23 cellular contexts compared by ENCODE assay signal in the genomic region with DNA sequence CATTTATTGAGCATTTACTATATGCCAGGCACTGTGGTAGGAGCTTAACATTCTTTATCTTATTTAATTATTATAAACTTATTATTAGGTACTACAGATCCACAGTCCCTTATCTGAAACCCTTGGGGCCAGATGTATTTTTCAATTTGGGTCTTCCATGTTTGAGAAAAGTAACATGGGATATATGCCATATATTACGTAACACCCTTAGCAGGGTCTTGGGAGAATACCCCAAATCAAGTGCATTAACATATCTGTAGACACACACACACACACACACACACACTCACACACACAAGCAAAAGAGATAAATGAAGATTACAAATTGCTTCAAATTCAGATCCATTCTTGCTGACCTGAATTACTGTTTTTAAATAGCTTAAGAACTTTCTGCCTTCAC. TPM values are rescaled to one million over a fixed set of nuclear protein-coding genes. Genes with fewer than 3 reads are reported as not detected.
"Had no signal": no experiment of that assay in that cellular context is flagged by ENCODE, and none has a peak within 500 bp of the region (broad histone marks: within the 10 kb centered on the region; RNA-seq: fewer than 3 reads in every experiment).

No MANE protein-coding gene starts in this region.

- H3K4me3 ChIP-seq: MG63, Peyer's patch, SJCRH30 had no signal

- H3K4me1 ChIP-seq: Peyer's patch had no signal

- H3K27me3 ChIP-seq: MG63, Peyer's patch, SJCRH30 had no signal

- H3K9me3 ChIP-seq: MG63, Peyer's patch, SJCRH30 had no signal

- ATAC-seq: Right ventricle myocardium inferior, SK-N-SH treated with all-trans-retinoic acid at 6 μM for 48 hours had no signal

- H3K27ac ChIP-seq: Peyer's patch, SJCRH30 had no signal

- DNase-seq: Karpas-422, KG1, MG63, NCI-H1092, NCI-H1105 treated with DMSO at 0.1 percent for 48 hours, NCI-H1417 treated with DMSO at 0.1 percent for 48 hours, NCI-H146, NCI-H1694 treated with DMSO at 0.1 percent for 48 hours, NCI-H1930, NCI-H2081, NCI-H2107, NCI-H226, NCI-H446, NCI-H510A, NCI-H524 treated with DMSO at 0.1 percent for 48 hours, NCI-H774, Peyer's patch, SHP77 treated with DMSO at 0.1 percent for 48 hours, SJCRH30, T-helper 1 cell had no signal

- H3K36me3 ChIP-seq: MG63, Peyer's patch, SJCRH30 had no signal

RNA-seq across cellular contexts. Expression of gene NTSR2, which starts 13.7 kb away (rescaled TPM):
- total RNA-seq: HT1080, Peyer's patch, Right ventricle myocardium inferior, SJCRH30 had no signal
